In genomic region chrX:85611926-85612325, GRCh38 we compare ENCODE assay signal across 10 cellular contexts.
DNase-seq lines count a peak whose midpoint lies in the region; ATAC-seq, FAIRE-seq and TF ChIP-seq lines count a peak whose summit lies in the region.
"Had no signal": no experiment of that assay in that cellular context is flagged by ENCODE, and none has a peak within 500 bp of the region (broad histone marks: within the 10 kb centered on the region; RNA-seq: fewer than 3 reads in every experiment).

No MANE protein-coding gene starts in this region.

- intact Hi-C loops in posterior cingulate gyrus (cut with DNase I), result no loop called here
- intact Hi-C loops in testis (cut with DNase I; ENCODE audit: low total_unique reads), result no loop called here

- H3K9ac ChIP-seq in keratinocyte (ENCODE audit: control insufficient read depth, extremely low read depth, insufficient read depth, low read length), result no peak overlapping the region

- no peaks in the 10 kb centered on the region for H3K36me3 Mint-ChIP-seq in activated CD8-positive, alpha-beta memory T cell treated with anti-CD3 and anti-CD28 coated beads, Interleukin-2, amount 10 ng/mL, durations not matched to agents 7 days and 5 days

- no peaks in the 10 kb centered on the region for H3K79me2 ChIP-seq in keratinocyte (ENCODE audit: control insufficient read depth, insufficient read depth, low read length)

- no peak overlapping the region for H3K4me3 Mint-ChIP-seq in activated CD8-positive, alpha-beta memory T cell treated with anti-CD3 and anti-CD28 coated beads, Interleukin-2, amount 10 ng/mL, durations not matched to agents 7 days and 5 days

- CTCF ChIA-PET in HEK293 (lab: Yijun Ruan, JAX), result interaction anchor here (0.6 to 1.2 kb wide), 6 partner anchors 8 to 562 kb away, joined by 3 to 5 read pairs (median 4); no protein-coding TSS in a partner anchor
- CTCF ChIA-PET in activated CD8-positive, alpha-beta memory T cell treated with anti-CD3 and anti-CD28 coated beads, Interleukin-2, amount 10 ng/mL, durations not matched to agents 7 days and 5 days (lab: Charles Lee), result no interaction called here

- H3K4me1 ChIP-seq in HEK293 (ENCODE audit: control insufficient read depth, insufficient read depth, low read length), result no peaks in the 10 kb centered on the region
- no peaks in the 10 kb centered on the region for H3K4me1 ChIP-seq in keratinocyte (ENCODE audit: control insufficient read depth, extremely low read depth, insufficient read depth, low read length)
- H3K4me1 ChIP-seq in testis, result no peaks in the 10 kb centered on the region

- H3K9me3 ChIP-seq in HEK293 (ENCODE audit: control insufficient read depth, insufficient read depth, low read depth, low read length), result no peaks in the 10 kb centered on the region
- H3K9me3 ChIP-seq in keratinocyte (ENCODE audit: control insufficient read depth, low read depth, low read length), result no peaks in the 10 kb centered on the region
- no peaks in the 10 kb centered on the region for H3K9me3 ChIP-seq in testis

- no peak overlapping the region for H3K4me2 ChIP-seq in keratinocyte (ENCODE audit: control insufficient read depth, extremely low read depth, insufficient read depth, low read depth, low read length)

- H3K27ac Mint-ChIP-seq in activated CD8-positive, alpha-beta memory T cell treated with anti-CD3 and anti-CD28 coated beads, Interleukin-2, amount 10 ng/mL, durations not matched to agents 7 days and 5 days, result no peak overlapping the region

- H3K9me1 ChIP-seq in keratinocyte (ENCODE audit: control insufficient read depth, extremely low read depth, insufficient read depth, low read length), result no peaks in the 10 kb centered on the region

- H4K20me1 ChIP-seq in keratinocyte (ENCODE audit: control insufficient read depth, extremely low read depth, insufficient read depth, low read length), result no peaks in the 10 kb centered on the region

- H3K4me3 ChIP-seq in HEK293 (ENCODE audit: low read depth, low read length) (no peak overlapping the region), keratinocyte (ENCODE audit: control insufficient read depth in 2 of 3, extremely low read depth in 1 of 3, insufficient read depth in 2 of 3, low read depth in 1 of 3, low read length in 3 of 3) (no peak overlapping the region), testis (no peak overlapping the region)

- no peak for TF ChIP-seq POLR2A in testis (IDR thresholded peaks at IDR 0.05)

- H2AFZ ChIP-seq in keratinocyte (ENCODE audit: control insufficient read depth, low read length), result no peak overlapping the region

- dilution Hi-C loops in keratinocyte (cut with MboI; ENCODE audit: extremely low pct_ligation_motif_present, low sequenced_read_pairs), result no loop called here

- ATAC-seq in GM19467 (IDR thresholded peaks at IDR 0.05; ENCODE audit: unreplicated experiment), result no peak
- ATAC-seq in activated CD8-positive, alpha-beta memory T cell treated with anti-CD3 and anti-CD28 coated beads, Interleukin-2, amount 10 ng/mL, durations not matched to agents 7 days and 5 days, result no peak
- ATAC-seq: activated CD4-positive, CD25-positive, alpha-beta regulatory T cell treated with anti-CD3 and anti-CD28 coated beads, Interleukin-2, amount 50 U/mL, for 24 hours had no signal

- H3K27ac ChIP-seq in HEK293 (ENCODE audit: extremely low read depth, low read depth, low read length), result no peak overlapping the region
- no peak overlapping the region for H3K27ac ChIP-seq in keratinocyte (ENCODE audit: control insufficient read depth, insufficient read depth, low read length)
- no peak overlapping the region for H3K27ac ChIP-seq in testis

- no peaks in the 10 kb centered on the region for H3K27me3 Mint-ChIP-seq in activated CD8-positive, alpha-beta memory T cell treated with anti-CD3 and anti-CD28 coated beads, Interleukin-2, amount 10 ng/mL, durations not matched to agents 7 days and 5 days

- peak; percentile 65 for FAIRE-seq in keratinocyte (lab: Jason Lieb, UNC)

- H3K9me3 Mint-ChIP-seq in activated CD8-positive, alpha-beta memory T cell treated with anti-CD3 and anti-CD28 coated beads, Interleukin-2, amount 10 ng/mL, durations not matched to agents 7 days and 5 days (ENCODE audit: low read depth), result no peaks in the 10 kb centered on the region

- TF ChIP-seq CTCF in HEK293 (tag by site-specific recombination; IDR thresholded peaks at IDR 0.05), result no peak
- peak in 1 of 3 experiments; percentile 23 for TF ChIP-seq CTCF in keratinocyte (optimal IDR thresholded peaks at IDR 0.05 in 1 of 3, IDR thresholded peaks at IDR 0.05 in 1 of 3, conservative IDR thresholded peaks at IDR 0.05 in 1 of 3; ENCODE audit: extremely low read depth in 1 of 3, insufficient read depth in 2 of 3, low read length in 3 of 3)
- TF ChIP-seq CTCF in testis (IDR thresholded peaks at IDR 0.05), result no peak

- H3K27me3 ChIP-seq in keratinocyte (ENCODE audit: control insufficient read depth, extremely low read depth, insufficient read depth, low read length), result no peaks in the 10 kb centered on the region
- no peaks in the 10 kb centered on the region for H3K27me3 ChIP-seq in testis

- DNase-seq in AML-193 (lab: John Stamatoyannopoulos, UW) (peak; percentile 5 to 16), SK-N-DZ (ENCODE audit: low spot score) (peak; percentile 3), keratinocyte (ENCODE audit: low read depth, low spot score) (no peak), posterior cingulate gyrus (no peak), testis (no peak)
- DNase-seq in activated CD8-positive, alpha-beta memory T cell treated with anti-CD3 and anti-CD28 coated beads, Interleukin-2, amount 10 ng/mL, durations not matched to agents 7 days and 5 days, result no peak
- DNase-seq: NCI-H187 had no signal

- H3K36me3 ChIP-seq in HEK293 (ENCODE audit: control insufficient read depth in 2 of 2, insufficient read depth in 1 of 2, low read length in 2 of 2) (no peaks in the 10 kb centered on the region), keratinocyte (ENCODE audit: control insufficient read depth in 2 of 2, extremely low read depth in 1 of 2, insufficient read depth in 2 of 2, low read length in 2 of 2) (no peaks in the 10 kb centered on the region), testis (ENCODE audit: low read depth, missing control alignments) (no peaks in the 10 kb centered on the region)

- POLR2A ChIA-PET in HEK293 (lab: Yijun Ruan, JAX), result no interaction called here

- no peaks in the 10 kb centered on the region for H3K4me1 Mint-ChIP-seq in activated CD8-positive, alpha-beta memory T cell treated with anti-CD3 and anti-CD28 coated beads, Interleukin-2, amount 10 ng/mL, durations not matched to agents 7 days and 5 days

TF ChIP-seq in HEK293, 187 proteins besides CTCF, POLR2A, EP300 and RAD21:
- no peak for TF ChIP-seq ZNF391 (tag by site-specific recombination; IDR thresholded peaks at IDR 0.05; ENCODE audit: borderline replicate concordance, low read depth)
- peak; percentile 48 for TF ChIP-seq ZNF654 (tag by site-specific recombination; IDR thresholded peaks at IDR 0.05; ENCODE audit: low read depth)
TF ChIP-seq in HEK293: peak in this region for 1.

Comparison
In these comparisons a context has a peak if more than half of its experiments do, and no peak if none do; other contexts are left out.
1. DNase-seq: peak in AML-193 (2 of 2) and SK-N-DZ (single experiment); none in keratinocyte (single experiment), activated CD8-positive, alpha-beta memory T cell treated with anti-CD3 and anti-CD28 coated beads, Interleukin-2, amount 10 ng/mL, durations not matched to agents 7 days and 5 days (single experiment), posterior cingulate gyrus (0 of 10) and testis (single experiment).